21 cellular contexts compared by ENCODE assay signal in genomic region chr6:42940493-42941045, GRCh38. TPM values are rescaled to one million over a fixed set of nuclear protein-coding genes. Genes with fewer than 3 reads are reported as not detected.
A peak's percentile ranks its signal among the peaks of the same experiment; 100 is the strongest.
DNase-seq lines count a peak whose midpoint lies in the region; ATAC-seq and TF ChIP-seq lines count a peak whose summit lies in the region.
"Had no signal": no experiment of that assay in that cellular context is flagged by ENCODE, and none has a peak within 500 bp of the region (broad histone marks: within the 10 kb centered on the region; RNA-seq: fewer than 3 reads in every experiment).

No MANE protein-coding gene starts in this region.

- no peak overlapping the region for H3K4me3 Mint-ChIP-seq in activated naive CD8-positive, alpha-beta T cell
- no peak overlapping the region for H3K4me3 Mint-ChIP-seq in activated naive CD8-positive, alpha-beta T cell treated with anti-CD3 and anti-CD28 coated beads, Interleukin-2, amount 50 U/mL, for 24 hours
- H3K4me3 Mint-ChIP-seq in stimulated activated memory B cell treated with anti-CD40 and anti-IgM and Interleukin-4, amounts not matched to agents 10 μg/mL and 1 μg/mL and 100 μg/mL, for 72 hours, result no peak overlapping the region
- H3K4me3 Mint-ChIP-seq: CD4-positive, alpha-beta T cell; GM23338 had no signal

- 60% methylated on average over 2 of the region's 6 CpGs for WGBS in right lobe of liver (ENCODE audit: insufficient coverage, low coverage, low lambda C conversion rate, missing lambda C conversion rate)
- WGBS in ovary, 3 donors, result 86 to 98% (median 90%) methylated on average over 5 to 6 of the region's 6 CpGs

- POLR2A ChIA-PET in RWPE1 (lab: Yijun Ruan, JAX; ENCODE audit: low non-redundant PET), result no interaction called here

- no peak overlapping the region for H3K4me3 ChIP-seq in right lobe of liver
- no peak overlapping the region for H3K4me3 ChIP-seq in ovary
- H3K4me3 ChIP-seq: GM23338 had no signal

- H3K27ac Mint-ChIP-seq in activated naive CD8-positive, alpha-beta T cell, result peak overlapping the region; percentile 46
- no peak overlapping the region for H3K27ac Mint-ChIP-seq in activated naive CD8-positive, alpha-beta T cell treated with anti-CD3 and anti-CD28 coated beads, Interleukin-2, amount 50 U/mL, for 24 hours
- H3K27ac Mint-ChIP-seq in stimulated activated memory B cell treated with anti-CD40 and anti-IgM and Interleukin-4, amounts not matched to agents 10 μg/mL and 1 μg/mL and 100 μg/mL, for 72 hours, result peak overlapping the region; percentile 27
- H3K27ac Mint-ChIP-seq: CD4-positive, alpha-beta T cell; GM23338 had no signal

- no peak for DNase-seq in activated naive CD8-positive, alpha-beta T cell treated with anti-CD3 and anti-CD28 coated beads, Interleukin-2, amount 50 U/mL, for 24 hours
- DNase-seq in RWPE1 (ENCODE audit: low spot score) (no peak), right lobe of liver (no peak), ovary (no peak), DMS 273 treated with DMSO at 0.1 percent for 48 hours (lab: John Stamatoyannopoulos, UW) (no peak)
- DNase-seq: Calu3; CD4-positive, alpha-beta T cell; DMS79; NCI-H1417 treated with DMSO at 0.1 percent for 48 hours; NCI-H2029; NCI-H2171 treated with DMSO at 0.1 percent for 48 hours; NCI-H774; Right ventricle myocardium superior had no signal

- H3K9me3 ChIP-seq in right lobe of liver (no peaks in the 10 kb centered on the region), ovary (no peaks in the 10 kb centered on the region)

- no peaks in the 10 kb centered on the region for H3K27me3 Mint-ChIP-seq in activated naive CD8-positive, alpha-beta T cell
- H3K27me3 Mint-ChIP-seq in activated naive CD8-positive, alpha-beta T cell treated with anti-CD3 and anti-CD28 coated beads, Interleukin-2, amount 50 U/mL, for 24 hours, result no peaks in the 10 kb centered on the region
- no peaks in the 10 kb centered on the region for H3K27me3 Mint-ChIP-seq in stimulated activated memory B cell treated with anti-CD40 and anti-IgM and Interleukin-4, amounts not matched to agents 10 μg/mL and 1 μg/mL and 100 μg/mL, for 72 hours
- H3K27me3 Mint-ChIP-seq: CD4-positive, alpha-beta T cell had no signal

- H3K27me3 ChIP-seq in right lobe of liver, result no peaks in the 10 kb centered on the region
- no peaks in the 10 kb centered on the region for H3K27me3 ChIP-seq in ovary

- intact Hi-C loops in right lobe of liver (cut with DNase I) (no loop called here), ovary (cut with DNase I) (no loop called here)

- no peak for TF ChIP-seq EP300 in ovary (IDR thresholded peaks at IDR 0.05)

- peak overlapping the region; percentile 32 for H3K27ac ChIP-seq in RWPE1
- peak overlapping the region in 2 of 3 donors; percentile 84 to 89 for H3K27ac ChIP-seq in right lobe of liver
- no peak overlapping the region for H3K27ac ChIP-seq in ovary

- CTCF ChIA-PET in RWPE1 (lab: Yijun Ruan, JAX), result no interaction called here

- no peak for ATAC-seq in activated naive CD8-positive, alpha-beta T cell treated with anti-CD3 and anti-CD28 coated beads, Interleukin-2, amount 50 U/mL, for 24 hours
- ATAC-seq in right lobe of liver (no peak), HG02938 (IDR thresholded peaks at IDR 0.05; ENCODE audit: unreplicated experiment) (no peak)
- no peak for ATAC-seq in stimulated activated memory B cell treated with anti-CD40 and anti-IgM and Interleukin-4, amounts not matched to agents 10 μg/mL and 1 μg/mL and 100 μg/mL, for 72 hours
- ATAC-seq: Panc1 had no signal

- H3K9me3 Mint-ChIP-seq in activated naive CD8-positive, alpha-beta T cell (ENCODE audit: low read depth), result no peaks in the 10 kb centered on the region
- no peaks in the 10 kb centered on the region for H3K9me3 Mint-ChIP-seq in activated naive CD8-positive, alpha-beta T cell treated with anti-CD3 and anti-CD28 coated beads, Interleukin-2, amount 50 U/mL, for 24 hours
- H3K9me3 Mint-ChIP-seq in stimulated activated memory B cell treated with anti-CD40 and anti-IgM and Interleukin-4, amounts not matched to agents 10 μg/mL and 1 μg/mL and 100 μg/mL, for 72 hours, result no peaks in the 10 kb centered on the region
- H3K9me3 Mint-ChIP-seq: CD4-positive, alpha-beta T cell; GM23338 had no signal

- peaks cover 0 to 12% (median 0%) of the 10 kb centered on the region in 4 donors for H3K36me3 ChIP-seq in right lobe of liver
- no peaks in the 10 kb centered on the region for H3K36me3 ChIP-seq in ovary

- H3K36me3 Mint-ChIP-seq in activated naive CD8-positive, alpha-beta T cell, result no peaks in the 10 kb centered on the region
- H3K36me3 Mint-ChIP-seq in activated naive CD8-positive, alpha-beta T cell treated with anti-CD3 and anti-CD28 coated beads, Interleukin-2, amount 50 U/mL, for 24 hours (ENCODE audit: low read depth), result peaks cover 44% of the 10 kb centered on the region
- H3K36me3 Mint-ChIP-seq in stimulated activated memory B cell treated with anti-CD40 and anti-IgM and Interleukin-4, amounts not matched to agents 10 μg/mL and 1 μg/mL and 100 μg/mL, for 72 hours, result peaks cover 61% of the 10 kb centered on the region

- TF ChIP-seq POLR2A in right lobe of liver (IDR thresholded peaks at IDR 0.05) (no peak), ovary (IDR thresholded peaks at IDR 0.05) (no peak)

- peaks cover 0 to 72% (median 30%) of the 10 kb centered on the region in 4 donors for H3K4me1 ChIP-seq in right lobe of liver
- H3K4me1 ChIP-seq in ovary (ENCODE audit: insufficient read depth), result no peaks in the 10 kb centered on the region

- peaks cover 15% of the 10 kb centered on the region for H3K4me1 Mint-ChIP-seq in activated naive CD8-positive, alpha-beta T cell (ENCODE audit: low read depth)
- peaks cover 8% of the 10 kb centered on the region for H3K4me1 Mint-ChIP-seq in activated naive CD8-positive, alpha-beta T cell treated with anti-CD3 and anti-CD28 coated beads, Interleukin-2, amount 50 U/mL, for 24 hours
- peaks cover 32% of the 10 kb centered on the region for H3K4me1 Mint-ChIP-seq in stimulated activated memory B cell treated with anti-CD40 and anti-IgM and Interleukin-4, amounts not matched to agents 10 μg/mL and 1 μg/mL and 100 μg/mL, for 72 hours

- TF ChIP-seq CTCF in RWPE1 (conservative IDR thresholded peaks at IDR 0.05; ENCODE audit: low read depth) (no peak), right lobe of liver (IDR thresholded peaks at IDR 0.05) (no peak), ovary (IDR thresholded peaks at IDR 0.05) (no peak)

RNA-seq across cellular contexts. Expression of gene CNPY3, which starts 11.3 kb away (rescaled TPM):
- 10 to 100 TPM; 11.1 to 75.4 (median 28.8) TPM for total RNA-seq in right lobe of liver
- total RNA-seq in ovary, result 10 to 100 TPM; 25.3 to 61.2 (median 44.5) TPM
- polyA plus RNA-seq in ovary, result 10 to 100 TPM; 36.8 to 40.0 TPM

RNA-seq across cellular contexts. Expression of gene GNMT, which starts 20.0 kb away (rescaled TPM):
- total RNA-seq in right lobe of liver (100 to 1,000 TPM in 3 of 6 experiments, 10 to 100 TPM in 3; 13.7 to 470 (median 107) TPM), ovary (1 to 10 TPM in 4 of 7 donors, under 1 TPM in 3; 0.57 to 2.7 (median 1.3) TPM)
- polyA plus RNA-seq in ovary, result 1 to 10 TPM in 1 of 2 donors, under 1 TPM in 1; 0.35 to 1.1 TPM
- total RNA-seq: GM23338, LHCN-M2, NCI-H460 had no signal

RNA-seq across cellular contexts. Expression of gene PTCRA, which starts 24.7 kb away (rescaled TPM):
- total RNA-seq in right lobe of liver, result under 1 TPM in 3 of 6 experiments, not detected in 3; 0.31 to 0.46 (median 0.37) TPM
- total RNA-seq in ovary, result under 1 TPM in 1 of 7 donors, not detected in 6; 0.55 TPM
- polyA plus RNA-seq in ovary, result not detected
- total RNA-seq: A673; Calu3; CD4-positive, alpha-beta T cell; GM23338; LHCN-M2; NCI-H460; Right ventricle myocardium superior had no signal
- polyA plus RNA-seq: GM23338 had no signal

RNA-seq across cellular contexts. Expression of gene PEX6, which starts 38.4 kb away (rescaled TPM):
- total RNA-seq in right lobe of liver (10 to 100 TPM; 15.7 to 25.9 (median 21.3) TPM), ovary (10 to 100 TPM; 23.1 to 41.0 (median 29.8) TPM)
- 10 to 100 TPM in 1 of 2 donors, 1 to 10 TPM in 1; 8.8 to 30.2 TPM for polyA plus RNA-seq in ovary

RNA-seq across cellular contexts. Expression of gene PPP2R5D, which starts 43.8 kb away (rescaled TPM):
- total RNA-seq in right lobe of liver (10 to 100 TPM; 11.5 to 24.0 (median 16.3) TPM), ovary (10 to 100 TPM; 20.4 to 40.5 (median 34.1) TPM)
- 10 to 100 TPM; 30.4 to 78.1 TPM for polyA plus RNA-seq in ovary

Comparison
In these comparisons a context has a peak if more than half of its experiments do, and no peak if none do; other contexts are left out.
1. H3K27ac ChIP-seq: peak in RWPE1 (single experiment) and right lobe of liver (2 of 3); none in ovary (0 of 2).
2. RNA of gene GNMT, which starts 20.0 kb away (total RNA-seq): 13.7 to 470 TPM in right lobe of liver; 0.57 to 2.7 TPM in ovary; every median in the first group is over 4 times any median in the second.